In the genomic region with DNA sequence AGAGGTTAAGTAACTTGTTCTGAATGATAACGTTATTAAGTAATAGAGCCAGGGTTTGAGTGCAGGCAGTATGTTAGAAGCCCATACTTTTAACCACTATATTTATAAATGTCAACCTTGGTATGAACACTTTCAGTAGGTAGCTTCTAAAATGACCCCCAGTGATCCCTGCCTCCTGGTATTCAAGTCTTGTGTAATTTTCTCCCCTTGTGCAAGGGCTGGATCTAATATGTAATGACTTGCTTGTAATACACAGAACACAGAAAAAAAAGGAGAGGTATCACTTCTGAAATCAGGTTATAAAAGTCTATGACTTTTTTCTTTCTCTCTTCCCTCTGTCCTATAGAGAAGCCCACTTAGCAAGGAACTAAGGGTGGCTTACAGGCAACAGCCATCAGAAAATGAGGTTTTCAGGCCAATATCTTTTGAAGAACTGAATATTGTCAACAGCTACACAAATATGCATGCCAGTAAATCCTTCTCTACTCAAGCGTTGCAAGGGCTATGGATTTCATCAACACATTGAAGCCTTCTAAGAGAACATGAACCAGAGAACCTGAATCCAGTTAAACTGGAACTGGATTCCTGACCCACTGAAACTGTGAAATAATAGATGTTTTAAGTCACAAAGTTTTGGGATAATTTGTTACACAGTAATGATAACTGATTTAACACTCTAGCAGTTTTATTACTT, we compare ENCODE assay signal across 1 cellular context.
TF ChIP-seq lines count a peak whose summit lies in the region.

No MANE protein-coding gene starts in this region.

TF ChIP-seq in GM23338, 12 proteins besides CTCF, POLR2A, EP300 and RAD21:
- TF ChIP-seq, protein P1, sequence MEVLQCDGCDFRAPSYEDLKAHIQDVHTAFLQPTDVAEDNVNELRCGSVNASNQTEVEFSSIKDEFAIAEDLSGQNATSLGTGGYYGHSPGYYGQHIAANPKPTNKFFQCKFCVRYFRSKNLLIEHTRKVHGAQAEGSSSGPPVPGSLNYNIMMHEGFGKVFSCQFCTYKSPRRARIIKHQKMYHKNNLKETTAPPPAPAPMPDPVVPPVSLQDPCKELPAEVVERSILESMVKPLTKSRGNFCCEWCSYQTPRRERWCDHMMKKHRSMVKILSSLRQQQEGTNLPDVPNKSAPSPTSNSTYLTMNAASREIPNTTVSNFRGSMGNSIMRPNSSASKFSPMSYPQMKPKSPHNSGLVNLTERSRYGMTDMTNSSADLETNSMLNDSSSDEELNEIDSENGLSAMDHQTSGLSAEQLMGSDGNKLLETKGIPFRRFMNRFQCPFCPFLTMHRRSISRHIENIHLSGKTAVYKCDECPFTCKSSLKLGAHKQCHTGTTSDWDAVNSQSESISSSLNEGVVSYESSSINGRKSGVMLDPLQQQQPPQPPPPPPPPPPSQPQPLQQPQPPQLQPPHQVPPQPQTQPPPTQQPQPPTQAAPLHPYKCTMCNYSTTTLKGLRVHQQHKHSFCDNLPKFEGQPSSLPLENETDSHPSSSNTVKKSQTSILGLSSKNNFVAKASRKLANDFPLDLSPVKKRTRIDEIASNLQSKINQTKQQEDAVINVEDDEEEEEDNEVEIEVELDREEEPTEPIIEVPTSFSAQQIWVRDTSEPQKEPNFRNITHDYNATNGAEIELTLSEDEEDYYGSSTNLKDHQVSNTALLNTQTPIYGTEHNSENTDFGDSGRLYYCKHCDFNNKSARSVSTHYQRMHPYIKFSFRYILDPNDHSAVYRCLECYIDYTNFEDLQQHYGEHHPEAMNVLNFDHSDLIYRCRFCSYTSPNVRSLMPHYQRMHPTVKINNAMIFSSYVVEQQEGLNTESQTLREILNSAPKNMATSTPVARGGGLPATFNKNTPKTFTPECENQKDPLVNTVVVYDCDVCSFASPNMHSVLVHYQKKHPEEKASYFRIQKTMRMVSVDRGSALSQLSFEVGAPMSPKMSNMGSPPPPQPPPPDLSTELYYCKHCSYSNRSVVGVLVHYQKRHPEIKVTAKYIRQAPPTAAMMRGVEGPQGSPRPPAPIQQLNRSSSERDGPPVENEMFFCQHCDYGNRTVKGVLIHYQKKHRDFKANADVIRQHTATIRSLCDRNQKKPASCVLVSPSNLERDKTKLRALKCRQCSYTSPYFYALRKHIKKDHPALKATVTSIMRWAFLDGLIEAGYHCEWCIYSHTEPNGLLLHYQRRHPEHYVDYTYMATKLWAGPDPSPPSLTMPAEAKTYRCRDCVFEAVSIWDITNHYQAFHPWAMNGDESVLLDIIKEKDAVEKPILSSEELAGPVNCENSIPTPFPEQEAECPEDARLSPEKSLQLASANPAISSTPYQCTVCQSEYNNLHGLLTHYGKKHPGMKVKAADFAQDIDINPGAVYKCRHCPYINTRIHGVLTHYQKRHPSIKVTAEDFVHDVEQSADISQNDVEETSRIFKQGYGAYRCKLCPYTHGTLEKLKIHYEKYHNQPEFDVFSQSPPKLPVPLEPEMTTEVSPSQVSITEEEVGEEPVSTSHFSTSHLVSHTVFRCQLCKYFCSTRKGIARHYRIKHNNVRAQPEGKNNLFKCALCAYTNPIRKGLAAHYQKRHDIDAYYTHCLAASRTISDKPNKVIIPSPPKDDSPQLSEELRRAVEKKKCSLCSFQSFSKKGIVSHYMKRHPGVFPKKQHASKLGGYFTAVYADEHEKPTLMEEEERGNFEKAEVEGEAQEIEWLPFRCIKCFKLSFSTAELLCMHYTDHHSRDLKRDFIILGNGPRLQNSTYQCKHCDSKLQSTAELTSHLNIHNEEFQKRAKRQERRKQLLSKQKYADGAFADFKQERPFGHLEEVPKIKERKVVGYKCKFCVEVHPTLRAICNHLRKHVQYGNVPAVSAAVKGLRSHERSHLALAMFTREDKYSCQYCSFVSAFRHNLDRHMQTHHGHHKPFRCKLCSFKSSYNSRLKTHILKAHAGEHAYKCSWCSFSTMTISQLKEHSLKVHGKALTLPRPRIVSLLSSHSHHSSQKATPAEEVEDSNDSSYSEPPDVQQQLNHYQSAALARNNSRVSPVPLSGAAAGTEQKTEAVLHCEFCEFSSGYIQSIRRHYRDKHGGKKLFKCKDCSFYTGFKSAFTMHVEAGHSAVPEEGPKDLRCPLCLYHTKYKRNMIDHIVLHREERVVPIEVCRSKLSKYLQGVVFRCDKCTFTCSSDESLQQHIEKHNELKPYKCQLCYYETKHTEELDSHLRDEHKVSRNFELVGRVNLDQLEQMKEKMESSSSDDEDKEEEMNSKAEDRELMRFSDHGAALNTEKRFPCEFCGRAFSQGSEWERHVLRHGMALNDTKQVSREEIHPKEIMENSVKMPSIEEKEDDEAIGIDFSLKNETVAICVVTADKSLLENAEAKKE (CRISPR knock-in tag; IDR thresholded peaks at IDR 0.05), result no peak
- no peak for TF ChIP-seq NANOG (IDR thresholded peaks at IDR 0.05; ENCODE audit: borderline replicate concordance)
- no peak for TF ChIP-seq EZH2phosphoT487 (IDR thresholded peaks at IDR 0.05; ENCODE audit: unreplicated experiment)
- TF ChIP-seq CREB1 (CRISPR knock-in tag; IDR thresholded peaks at IDR 0.05; ENCODE audit: low read depth), result no peak
- no peak for TF ChIP-seq JUNB (IDR thresholded peaks at IDR 0.05; ENCODE audit: unreplicated experiment)
- TF ChIP-seq POLR2AphosphoS5 (IDR thresholded peaks at IDR 0.05; ENCODE audit: low read depth), result no peak
- TF ChIP-seq STAT1 (IDR thresholded peaks at IDR 0.05; ENCODE audit: unreplicated experiment), result no peak
- no peak for TF ChIP-seq ZNF114 (CRISPR knock-in tag; IDR thresholded peaks at IDR 0.05)
- TF ChIP-seq, protein P2, sequence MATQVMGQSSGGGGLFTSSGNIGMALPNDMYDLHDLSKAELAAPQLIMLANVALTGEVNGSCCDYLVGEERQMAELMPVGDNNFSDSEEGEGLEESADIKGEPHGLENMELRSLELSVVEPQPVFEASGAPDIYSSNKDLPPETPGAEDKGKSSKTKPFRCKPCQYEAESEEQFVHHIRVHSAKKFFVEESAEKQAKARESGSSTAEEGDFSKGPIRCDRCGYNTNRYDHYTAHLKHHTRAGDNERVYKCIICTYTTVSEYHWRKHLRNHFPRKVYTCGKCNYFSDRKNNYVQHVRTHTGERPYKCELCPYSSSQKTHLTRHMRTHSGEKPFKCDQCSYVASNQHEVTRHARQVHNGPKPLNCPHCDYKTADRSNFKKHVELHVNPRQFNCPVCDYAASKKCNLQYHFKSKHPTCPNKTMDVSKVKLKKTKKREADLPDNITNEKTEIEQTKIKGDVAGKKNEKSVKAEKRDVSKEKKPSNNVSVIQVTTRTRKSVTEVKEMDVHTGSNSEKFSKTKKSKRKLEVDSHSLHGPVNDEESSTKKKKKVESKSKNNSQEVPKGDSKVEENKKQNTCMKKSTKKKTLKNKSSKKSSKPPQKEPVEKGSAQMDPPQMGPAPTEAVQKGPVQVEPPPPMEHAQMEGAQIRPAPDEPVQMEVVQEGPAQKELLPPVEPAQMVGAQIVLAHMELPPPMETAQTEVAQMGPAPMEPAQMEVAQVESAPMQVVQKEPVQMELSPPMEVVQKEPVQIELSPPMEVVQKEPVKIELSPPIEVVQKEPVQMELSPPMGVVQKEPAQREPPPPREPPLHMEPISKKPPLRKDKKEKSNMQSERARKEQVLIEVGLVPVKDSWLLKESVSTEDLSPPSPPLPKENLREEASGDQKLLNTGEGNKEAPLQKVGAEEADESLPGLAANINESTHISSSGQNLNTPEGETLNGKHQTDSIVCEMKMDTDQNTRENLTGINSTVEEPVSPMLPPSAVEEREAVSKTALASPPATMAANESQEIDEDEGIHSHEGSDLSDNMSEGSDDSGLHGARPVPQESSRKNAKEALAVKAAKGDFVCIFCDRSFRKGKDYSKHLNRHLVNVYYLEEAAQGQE (IDR thresholded peaks at IDR 0.05; ENCODE audit: unreplicated experiment), result no peak
- TF ChIP-seq ZNF331 (CRISPR knock-in tag; IDR thresholded peaks at IDR 0.05; ENCODE audit: low read depth), result no peak
- no peak for TF ChIP-seq EZH2 (IDR thresholded peaks at IDR 0.05; ENCODE audit: low read depth, unreplicated experiment)
- TF ChIP-seq, protein P3, sequence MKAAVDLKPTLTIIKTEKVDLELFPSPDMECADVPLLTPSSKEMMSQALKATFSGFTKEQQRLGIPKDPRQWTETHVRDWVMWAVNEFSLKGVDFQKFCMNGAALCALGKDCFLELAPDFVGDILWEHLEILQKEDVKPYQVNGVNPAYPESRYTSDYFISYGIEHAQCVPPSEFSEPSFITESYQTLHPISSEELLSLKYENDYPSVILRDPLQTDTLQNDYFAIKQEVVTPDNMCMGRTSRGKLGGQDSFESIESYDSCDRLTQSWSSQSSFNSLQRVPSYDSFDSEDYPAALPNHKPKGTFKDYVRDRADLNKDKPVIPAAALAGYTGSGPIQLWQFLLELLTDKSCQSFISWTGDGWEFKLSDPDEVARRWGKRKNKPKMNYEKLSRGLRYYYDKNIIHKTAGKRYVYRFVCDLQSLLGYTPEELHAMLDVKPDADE (IDR thresholded peaks at IDR 0.05), result no peak
